ENCODE assay signal across 11 cellular contexts in the genomic region with DNA sequence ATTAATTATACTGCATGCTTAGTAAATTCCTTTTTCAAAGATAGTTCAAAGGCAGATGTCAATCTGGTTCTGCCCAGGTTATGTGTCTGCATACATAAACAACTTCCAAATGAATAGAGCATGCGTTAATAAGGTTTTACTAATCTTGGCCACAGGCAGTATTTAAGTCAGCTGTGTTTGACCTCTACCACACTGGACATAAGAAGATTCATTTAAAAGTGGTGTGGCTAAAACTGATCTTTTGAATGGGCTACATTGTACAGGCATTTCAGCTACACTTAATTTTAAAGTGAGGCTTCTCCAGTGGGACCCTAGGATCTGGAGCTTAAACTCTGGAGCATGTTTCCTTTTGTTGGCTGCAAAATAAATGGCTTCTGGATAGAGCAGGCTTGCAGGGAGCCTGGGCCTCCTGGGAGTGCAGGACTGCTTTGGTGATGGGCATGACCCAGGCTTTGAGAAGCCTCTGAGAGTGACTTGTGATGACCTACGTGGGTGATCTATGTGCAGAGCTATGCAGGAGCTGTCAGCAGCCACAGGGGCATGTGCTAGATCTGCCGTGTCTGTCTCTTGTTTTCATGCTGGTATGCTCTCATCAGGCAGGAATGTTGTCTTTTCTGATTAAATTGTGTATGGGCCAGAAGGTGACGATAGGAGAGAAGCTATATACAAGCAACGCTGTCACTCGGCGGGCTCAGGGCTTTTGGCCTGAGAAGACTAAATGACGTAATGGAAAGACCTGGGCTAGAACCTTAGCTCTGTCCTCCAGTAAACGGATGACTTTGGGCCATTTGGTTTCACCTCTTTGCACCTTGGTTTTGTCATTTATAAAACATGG.
DNase-seq lines count a peak whose midpoint lies in the region; ATAC-seq and TF ChIP-seq lines count a peak whose summit lies in the region.
"Had no signal": no experiment of that assay in that cellular context is flagged by ENCODE, and none has a peak within 500 bp of the region (broad histone marks: within the 10 kb centered on the region; RNA-seq: fewer than 3 reads in every experiment).

No MANE protein-coding gene starts in this region.

- no peak overlapping the region for H2BK5ac ChIP-seq in IMR-90 (ENCODE audit: low read depth, low read length, poor library complexity, severe bottlenecking)

- H3K36me3 Mint-ChIP-seq in T-cell = no peaks in the 10 kb centered on the region
- H3K36me3 Mint-ChIP-seq: naive thymus-derived CD8-positive, alpha-beta T cell had no signal

- no peak overlapping the region for H3K4me3 Mint-ChIP-seq in T-cell
- H3K4me3 Mint-ChIP-seq: naive thymus-derived CD8-positive, alpha-beta T cell; stimulated activated naive B cell treated with anti-CD40 and anti-IgM and Interleukin-4, amounts not matched to agents 10 μg/mL and 1 μg/mL and 100 μg/mL, for 72 hours had no signal

- no peak overlapping the region for H2AFZ ChIP-seq in IMR-90 (replicated peaks; ENCODE audit: low read length, poor library complexity)

- no peak overlapping the region for H2AK9ac ChIP-seq in IMR-90 (replicated peaks; ENCODE audit: low read depth, low read length, poor library complexity)

- WGBS in IMR-90 (ENCODE audit: extremely low coverage in 2 of 2, insufficient read length in 1 of 2), 2 experiments = 0% methylated on average over 1 of the region's 9 CpGs; no CpG with 5 or more reads in 1 of the 2 experiments

- intact Hi-C loops in IMR-90 (cut with micrococcal nuclease) = loop anchor here (1.0 to 5.0 kb wide), 3 partner anchors 115 to 328 kb away; no protein-coding TSS in a partner anchor

- no peak overlapping the region for H2AK5ac ChIP-seq in IMR-90 (ENCODE audit: low read depth, low read length)

- no TSS peak for BruUV-seq in IMR-90 (replicated peaks; lab: Mats Ljungman, UMichigan)

- no peaks in the 10 kb centered on the region for H3K36me3 ChIP-seq in IMR-90 (ENCODE audit: control insufficient read depth, insufficient read depth, low read length)
- H3K36me3 ChIP-seq in kidney epithelial cell (ENCODE audit: control insufficient read depth, insufficient read depth, low read length) = no peaks in the 10 kb centered on the region

- CTCF ChIA-PET in IMR-90 (lab: Yijun Ruan, JAX) = interaction anchor here (0.5 to 1.6 kb wide), 2 partner anchors 20 to 29 kb away, joined by 5 to 6 read pairs; no protein-coding TSS in a partner anchor
- CTCF ChIA-PET in T-cell (lab: Charles Lee) = no interaction called here

- no peak overlapping the region for H4K8ac ChIP-seq in IMR-90 (ENCODE audit: low read depth in 2 of 2, low read length in 2 of 2)

- H3K4me1 ChIP-seq in IMR-90 (ENCODE audit: control insufficient read depth, insufficient read depth, low read length) = peaks cover 4% of the 10 kb centered on the region

- H4K20me1 ChIP-seq in IMR-90 (ENCODE audit: insufficient read depth, low read length) = no peaks in the 10 kb centered on the region

- H3K27me3 ChIP-seq in IMR-90 (ENCODE audit: control insufficient read depth, insufficient read depth, low read length) = no peaks in the 10 kb centered on the region
- H3K27me3 ChIP-seq in kidney epithelial cell (ENCODE audit: control insufficient read depth, insufficient read depth, low read length) = no peaks in the 10 kb centered on the region

- no peak overlapping the region; the same call in 1 of the 2 replicates for H3K4me2 ChIP-seq in IMR-90 (ENCODE audit: low read depth, low read length)

- H3K9ac ChIP-seq in IMR-90 (ENCODE audit: low read depth, low read length) = no peak overlapping the region

- 0 out of 2 replicates have a peak, but pooled peaks have one; percentile 2 for TF ChIP-seq RAD21 in IMR-90 (IDR thresholded peaks at IDR 0.05; ENCODE audit: low read length)

- no peak overlapping the region for H3K27ac ChIP-seq in IMR-90 (ENCODE audit: insufficient read depth, low read length)

- H4K5ac ChIP-seq in IMR-90 (ENCODE audit: low read depth, low read length) = no peak overlapping the region

- in situ Hi-C loops in IMR-90 (cut with MboI; ENCODE audit: low sequenced_read_pairs) = no loop called here

- H3K23ac ChIP-seq in IMR-90 (ENCODE audit: low read depth, low read length) = no peak overlapping the region

- H3K4me1 Mint-ChIP-seq in T-cell = peaks cover 3 to 6% (median 5%) of the 10 kb centered on the region in 3 donors

- dilution Hi-C loops in IMR-90 (cut with HindIII; ENCODE audit: low sequenced_read_pairs, unreplicated experiment) = no loop called here

- H3K14ac ChIP-seq in IMR-90 (replicated peaks; ENCODE audit: low read depth, low read length) = no peak overlapping the region

- no peaks in the 10 kb centered on the region for H3K79me1 ChIP-seq in IMR-90 (ENCODE audit: low read depth in 1 of 2, low read length in 2 of 2)

- H3K4me3 ChIP-seq in IMR-90 (ENCODE audit: insufficient read depth, low read depth, low read length) = no peak overlapping the region
- no peak overlapping the region for H3K4me3 ChIP-seq in kidney epithelial cell (ENCODE audit: low read depth, low read length)

- no peak overlapping the region for H2BK15ac ChIP-seq in IMR-90 (ENCODE audit: low read depth, low read length)

- TF ChIP-seq POLR2A in IMR-90 (IDR thresholded peaks at IDR 0.05; ENCODE audit: low read depth, low read length) = no peak
- TF ChIP-seq POLR2A in GM18505 (IDR thresholded peaks at IDR 0.05; ENCODE audit: borderline replicate concordance, extremely low read depth, insufficient read depth, insufficient read length) = no peak

- H3K18ac ChIP-seq in IMR-90 (ENCODE audit: low read depth, low read length) = peak overlapping the region; percentile 13; the same call in 1 of the 2 replicates

- DNase-seq in 8988T (peak; percentile 85), IMR-90 (peak; percentile 92), dedifferentiated amniotic fluid mesenchymal stem cell (ENCODE audit: extremely low spot score) (peak; percentile 79), kidney epithelial cell (ENCODE audit: low read depth) (peak; percentile 91), mesenteric fat pad (ENCODE audit: low spot score) (no peak), T-cell (no peak)
- DNase-seq: naive thymus-derived CD8-positive, alpha-beta T cell; NCI-H510A treated with DMSO at 0.1 percent for 48 hours; stimulated activated naive B cell treated with anti-CD40 and anti-IgM and Interleukin-4, amounts not matched to agents 10 μg/mL and 1 μg/mL and 100 μg/mL, for 72 hours had no signal

- no peak overlapping the region for H2BK20ac ChIP-seq in IMR-90 (ENCODE audit: low read depth, low read length)

- H3K56ac ChIP-seq in IMR-90 (ENCODE audit: extremely low read depth, insufficient read depth, low read length) = no peak overlapping the region

- H2BK120ac ChIP-seq in IMR-90 (ENCODE audit: low read depth, low read length) = peak overlapping the region; percentile 28; the same call in 1 of the 2 replicates

- peaks cover 10 to 25% of the 10 kb centered on the region in 2 donors for H3K27me3 Mint-ChIP-seq in T-cell

- no peak overlapping the region; the same call in 1 of the 2 replicates for H3K4ac ChIP-seq in IMR-90 (ENCODE audit: low read depth, low read length)

- no peak overlapping the region for H3K27ac Mint-ChIP-seq in T-cell
- H3K27ac Mint-ChIP-seq: naive thymus-derived CD8-positive, alpha-beta T cell; stimulated activated naive B cell treated with anti-CD40 and anti-IgM and Interleukin-4, amounts not matched to agents 10 μg/mL and 1 μg/mL and 100 μg/mL, for 72 hours had no signal

- POLR2A ChIA-PET in IMR-90 (lab: Charles Lee; ENCODE audit: unreplicated experiment) (interaction anchor here (1.0 kb wide), 1 partner anchor 14 kb away, joined by 3 read pairs; no protein-coding TSS in a partner anchor), T-cell (lab: Charles Lee) (no interaction called here)

- peak; percentile 98 for ATAC-seq in IMR-90 (ENCODE audit: low read depth)
- ATAC-seq in T-cell (replicated peaks in 1 of 4) = no peak
- no peak for ATAC-seq in GM18505 (IDR thresholded peaks at IDR 0.05; ENCODE audit: unreplicated experiment)
- ATAC-seq in GM21529 (IDR thresholded peaks at IDR 0.05; ENCODE audit: unreplicated experiment) = no peak
- ATAC-seq: naive thymus-derived CD8-positive, alpha-beta T cell; stimulated activated naive B cell treated with anti-CD40 and anti-IgM and Interleukin-4, amounts not matched to agents 10 μg/mL and 1 μg/mL and 100 μg/mL, for 72 hours had no signal

- H4K91ac ChIP-seq in IMR-90 (ENCODE audit: insufficient read depth, low read depth, low read length) = no peak overlapping the region; the same call in 1 of the 2 replicates

- H3K9me1 ChIP-seq in IMR-90 (ENCODE audit: insufficient read depth, low read length) = peaks cover 3% of the 10 kb centered on the region; the same call in 1 of the 2 replicates

- no peaks in the 10 kb centered on the region for H3K9me3 ChIP-seq in IMR-90 (ENCODE audit: control insufficient read depth, insufficient read depth, low read length)

- H3K9me3 Mint-ChIP-seq in T-cell = no peaks in the 10 kb centered on the region
- H3K9me3 Mint-ChIP-seq: naive thymus-derived CD8-positive, alpha-beta T cell had no signal

- TF ChIP-seq CTCF in IMR-90 (conservative IDR thresholded peaks at IDR 0.05; ENCODE audit: low read depth, low read length) = no peak
- no peak for TF ChIP-seq CTCF in kidney epithelial cell (IDR thresholded peaks at IDR 0.05; ENCODE audit: insufficient read depth, low read length, poor library complexity, severe bottlenecking)

TF ChIP-seq in IMR-90, 13 proteins besides CTCF, POLR2A, EP300 and RAD21:
- TF ChIP-seq BHLHE40 (IDR thresholded peaks at IDR 0.05; ENCODE audit: low read depth, low read length) = peak; percentile 87
- TF ChIP-seq FOS (IDR thresholded peaks at IDR 0.05; ENCODE audit: low read depth, low read length) = no peak
- TF ChIP-seq CEBPB (IDR thresholded peaks at IDR 0.05; ENCODE audit: low read depth, low read length) = no peak
- TF ChIP-seq USF2 (IDR thresholded peaks at IDR 0.05; ENCODE audit: low read depth, low read length) = 0 out of 2 replicates have a peak, but pooled peaks have one; percentile 2
- peak; percentile 86 for TF ChIP-seq MXI1 (IDR thresholded peaks at IDR 0.05; ENCODE audit: borderline replicate concordance, low read depth, low read length)

Comparison
In these comparisons a context has a peak if more than half of its experiments do, and no peak if none do; other contexts are left out.
1. DNase-seq: peak in 8988T (single experiment), IMR-90 (single experiment), dedifferentiated amniotic fluid mesenchymal stem cell (single experiment) and kidney epithelial cell (single experiment); none in mesenteric fat pad (single experiment) and T-cell (0 of 34).